ENCODE assay signal across 2 cellular contexts in genomic region chr22:44445307-44445680, GRCh38.
TF ChIP-seq lines count a peak whose summit lies in the region.

No MANE protein-coding gene starts in this region.

TF ChIP-seq in IMR-90, 13 proteins besides CTCF, POLR2A, EP300 and RAD21:
- no peak for TF ChIP-seq USF2 (IDR thresholded peaks at IDR 0.05; ENCODE audit: low read depth, low read length)
- TF ChIP-seq FOS (IDR thresholded peaks at IDR 0.05; ENCODE audit: low read depth, low read length): no peak
- no peak for TF ChIP-seq MAZ (IDR thresholded peaks at IDR 0.05; ENCODE audit: borderline replicate concordance, low read depth, low read length)

TF ChIP-seq in H1, 55 proteins besides CTCF, POLR2A, EP300 and RAD21:
- no peak for TF ChIP-seq CTBP2 (IDR thresholded peaks at IDR 0.05; ENCODE audit: borderline replicate concordance, insufficient read depth, insufficient read length, low read length)
- no peak for TF ChIP-seq SP1 (IDR thresholded peaks at IDR 0.05; ENCODE audit: low read depth, low read length)
- no peak for TF ChIP-seq RBBP5 (IDR thresholded peaks at IDR 0.05; ENCODE audit: borderline replicate concordance, low read depth, low read length)
- TF ChIP-seq MAFK (IDR thresholded peaks at IDR 0.05; ENCODE audit: low read depth, low read length): no peak
- no peak for TF ChIP-seq CBX5 (IDR thresholded peaks at IDR 0.05; ENCODE audit: low read depth, low read length)
- no peak for TF ChIP-seq JUND (IDR thresholded peaks at IDR 0.05; ENCODE audit: low read length)
- TF ChIP-seq HDAC2 (IDR thresholded peaks at IDR 0.05; ENCODE audit: borderline replicate concordance in 1 of 2, low read depth in 2 of 2, low read length in 2 of 2): no peak
- no peak for TF ChIP-seq ASH2L (IDR thresholded peaks at IDR 0.05; ENCODE audit: low read length)
- no peak for TF ChIP-seq USF2 (IDR thresholded peaks at IDR 0.05; ENCODE audit: low read length)
- TF ChIP-seq YY1 (IDR thresholded peaks at IDR 0.05; ENCODE audit: low read depth, low read length): no peak
- TF ChIP-seq CHD7 (IDR thresholded peaks at IDR 0.05; ENCODE audit: insufficient replicate concordance, low read length): no peak
- TF ChIP-seq PHF8 (conservative IDR thresholded peaks at IDR 0.05; ENCODE audit: low read depth, low read length): no peak
- no peak for TF ChIP-seq MAX (IDR thresholded peaks at IDR 0.05)
- no peak for TF ChIP-seq EGR1 (IDR thresholded peaks at IDR 0.05; ENCODE audit: borderline replicate concordance, low read depth, low read length)
- TF ChIP-seq TCF12 (IDR thresholded peaks at IDR 0.05; ENCODE audit: low read depth, low read length): no peak
